ENCODE assay signal across 7 cellular contexts in the genomic region with DNA sequence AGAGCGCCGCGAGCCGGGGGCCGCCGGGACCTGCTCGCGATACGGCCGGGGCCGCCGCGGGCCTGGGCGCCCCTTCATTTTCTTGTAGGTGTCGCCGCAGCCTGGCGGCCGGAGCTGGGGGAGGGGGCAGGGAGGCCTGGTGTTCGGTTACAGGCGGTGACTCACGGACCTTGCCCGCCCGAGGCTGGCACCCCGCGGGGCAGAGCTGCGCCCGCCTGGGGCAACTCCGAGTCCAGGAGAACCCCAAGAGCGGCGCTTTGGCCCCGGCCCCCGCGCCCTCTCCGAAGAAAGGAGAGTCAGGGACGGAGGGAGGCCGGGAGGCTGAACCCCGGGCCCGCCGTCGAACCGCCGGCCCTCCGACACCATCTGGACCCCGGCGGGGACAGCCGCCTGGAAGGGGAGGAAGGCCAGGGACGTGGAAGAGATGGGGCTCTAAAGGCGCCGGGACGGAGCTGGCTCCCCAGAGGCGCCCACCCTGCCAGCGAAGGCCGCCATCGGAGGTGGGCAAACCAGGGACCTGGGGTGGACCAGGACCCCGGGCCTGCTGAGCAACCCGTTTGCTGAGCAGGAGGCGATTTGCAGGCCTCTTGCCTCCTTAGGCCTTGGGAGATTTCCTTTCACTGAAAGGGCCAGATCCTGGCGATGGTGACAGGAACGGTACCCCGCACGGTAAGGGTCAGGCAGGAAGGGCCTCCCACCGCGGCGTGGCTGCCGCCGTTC. TPM values are rescaled to one million over a fixed set of nuclear protein-coding genes. Genes with fewer than 3 reads are reported as not detected.
DNase-seq lines count a peak whose midpoint lies in the region; ATAC-seq and TF ChIP-seq lines count a peak whose summit lies in the region.

No MANE protein-coding gene starts in this region.

- DNase-seq in EL (peak; percentile 85), MM.1S (peak; percentile 74), activated B cell treated with CpG ODN at 0.5 μM for 24 hours (peak; percentile 22), foreskin keratinocyte (peak in 1 of 2 donors; percentile 56), natural killer cell (peak; percentile 32), uterus (peak; percentile 76 to 81)

- H3K9me3 Mint-ChIP-seq in activated B cell treated with CpG ODN at 0.5 μM for 24 hours (no peaks in the 10 kb centered on the region), natural killer cell (no peaks in the 10 kb centered on the region)

- H3K27me3 ChIP-seq in MM.1S (replicated peaks; ENCODE audit: insufficient read depth, low read length) (no peaks in the 10 kb centered on the region), foreskin keratinocyte (no peaks in the 10 kb centered on the region), uterus (no peaks in the 10 kb centered on the region)

- H3K27ac ChIP-seq in MM.1S (ENCODE audit: low read length) (peak overlapping the region; percentile 77), foreskin keratinocyte (peak overlapping the region; percentile 78), uterus (peak overlapping the region; percentile 95 to 96)

- H3K27ac Mint-ChIP-seq in activated B cell treated with CpG ODN at 0.5 μM for 24 hours, result no peak overlapping the region
- H3K27ac Mint-ChIP-seq in natural killer cell, result no peak overlapping the region

- intact Hi-C loops in activated B cell treated with CpG ODN at 0.5 μM for 24 hours (cut with micrococcal nuclease) (loop anchor here (5.0 kb wide), 1 partner anchor 432 kb away; no protein-coding TSS in a partner anchor), natural killer cell (cut with micrococcal nuclease) (no loop called here), uterus (cut with DNase I; ENCODE audit: low total_unique reads) (loop anchor here (5.0 to 10.0 kb wide), 3 partner anchors 65 to 715 kb away; no protein-coding TSS in a partner anchor)

- ATAC-seq in activated B cell treated with CpG ODN at 0.5 μM for 24 hours (ENCODE audit: low read depth), result peak; percentile 49
- peak; percentile 64 for ATAC-seq in foreskin keratinocyte
- ATAC-seq in natural killer cell, result peak; percentile 52 to 57 (median 57)
- no peak for ATAC-seq in GM21786 (IDR thresholded peaks at IDR 0.05; ENCODE audit: unreplicated experiment)

- peak overlapping the region; percentile 97 for H3K9ac ChIP-seq in MM.1S (ENCODE audit: low read length)

- H3K27me3 Mint-ChIP-seq in activated B cell treated with CpG ODN at 0.5 μM for 24 hours, result peaks cover 53% of the 10 kb centered on the region
- H3K27me3 Mint-ChIP-seq in natural killer cell (ENCODE audit: low read depth in 2 of 2), result peaks cover 53 to 66% of the 10 kb centered on the region in 2 donors

- peaks cover 41% of the 10 kb centered on the region for H3F3A ChIP-seq in MM.1S (ENCODE audit: insufficient read depth, low read length)

- H3K4me1 ChIP-seq in MM.1S (ENCODE audit: low read length), result peaks cover 49% of the 10 kb centered on the region
- peaks cover 24% of the 10 kb centered on the region for H3K4me1 ChIP-seq in foreskin keratinocyte
- no peaks in the 10 kb centered on the region for H3K4me1 ChIP-seq in uterus

- peaks cover 75% of the 10 kb centered on the region for H3K79me2 ChIP-seq in MM.1S (ENCODE audit: low read length)

- CTCF ChIA-PET in activated B cell treated with CpG ODN at 0.5 μM for 24 hours (lab: Charles Lee), result interaction anchor here (1.3 kb wide), 1 partner anchor 9 kb away, joined by 3 read pairs; no protein-coding TSS in a partner anchor

- H3K9me2 ChIP-seq in MM.1S (replicated peaks; ENCODE audit: insufficient read depth, low read length), result no peaks in the 10 kb centered on the region

- H3K4me1 Mint-ChIP-seq in activated B cell treated with CpG ODN at 0.5 μM for 24 hours, result peaks cover 9% of the 10 kb centered on the region
- peaks cover 0 to 28% of the 10 kb centered on the region in 2 donors for H3K4me1 Mint-ChIP-seq in natural killer cell

- POLR2A ChIA-PET in activated B cell treated with CpG ODN at 0.5 μM for 24 hours (lab: Charles Lee), result no interaction called here

- no peaks in the 10 kb centered on the region for H3K9me3 ChIP-seq in MM.1S (replicated peaks; ENCODE audit: insufficient read depth, low read length)
- H3K9me3 ChIP-seq in uterus, result no peaks in the 10 kb centered on the region

- peak overlapping the region; percentile 48 for H2AFZ ChIP-seq in MM.1S (ENCODE audit: low read length)

- no peak overlapping the region for H3K4me3 Mint-ChIP-seq in activated B cell treated with CpG ODN at 0.5 μM for 24 hours
- peak overlapping the region; percentile 58 for H3K4me3 Mint-ChIP-seq in natural killer cell

- H3K4me3 ChIP-seq in MM.1S (ENCODE audit: low read length) (peak overlapping the region; percentile 96), uterus (peak overlapping the region; percentile 86 to 91)

- no peaks in the 10 kb centered on the region for H4K20me1 ChIP-seq in MM.1S (ENCODE audit: insufficient read depth, low read length)

- peak overlapping the region; percentile 88 for H3K4me2 ChIP-seq in MM.1S (ENCODE audit: low read depth, low read length)

- no peak for TF ChIP-seq CTCF in MM.1S (IDR thresholded peaks at IDR 0.05; ENCODE audit: low read length)
- no peak for TF ChIP-seq CTCF in activated B cell treated with CpG ODN at 0.5 μM for 24 hours (IDR thresholded peaks at IDR 0.05)
- TF ChIP-seq CTCF in foreskin keratinocyte (conservative IDR thresholded peaks at IDR 0.05), result peak; percentile 12
- no peak for TF ChIP-seq CTCF in natural killer cell (IDR thresholded peaks at IDR 0.05)
- TF ChIP-seq CTCF in uterus (IDR thresholded peaks at IDR 0.05), result peak in 1 of 4 experiments; percentile 2

- peak; percentile 28 to 56 for TF ChIP-seq POLR2A in uterus (IDR thresholded peaks at IDR 0.05)

- H3K36me3 Mint-ChIP-seq in activated B cell treated with CpG ODN at 0.5 μM for 24 hours (ENCODE audit: low read depth) (no peaks in the 10 kb centered on the region), natural killer cell (no peaks in the 10 kb centered on the region)

- H3K36me3 ChIP-seq in MM.1S (replicated peaks; ENCODE audit: insufficient read depth, low read length), result no peaks in the 10 kb centered on the region
- no peaks in the 10 kb centered on the region for H3K36me3 ChIP-seq in uterus

RNA-seq across cellular contexts. Expression of a gene that starts 0.8 kb away (rescaled TPM):
- not detected in 2 replicates for total RNA-seq in activated B cell treated with CpG ODN at 0.5 μM for 24 hours
- total RNA-seq in foreskin keratinocyte, result 21.6 and 55.4 TPM in 2 replicates
- polyA plus RNA-seq in foreskin keratinocyte, result 6.3 and 13.7 TPM in 2 replicates
- total RNA-seq in natural killer cell, result 10 to 100 TPM in 1 of 3 donors, 1 to 10 TPM in 2; 1.4 to 10.9 (median 3.4) TPM
- 10 to 100 TPM in 3 of 4 donors, 1 to 10 TPM in 1; 9.4 to 56.8 (median 26.8) TPM for total RNA-seq in uterus
